In genomic region chr16:73037845-73038570, GRCh38 we compare ENCODE assay signal across 2 cellular contexts.
TF ChIP-seq lines count a peak whose summit lies in the region.

No MANE protein-coding gene starts in this region.

TF ChIP-seq in A549, 52 proteins besides CTCF, POLR2A, EP300 and RAD21:
- TF ChIP-seq RNF2 (IDR thresholded peaks at IDR 0.05; ENCODE audit: borderline replicate concordance, low read depth) (no peak), POLR2AphosphoS2 (conservative IDR thresholded peaks at IDR 0.05; ENCODE audit: low read length) (no peak), FOSB (CRISPR knock-in tag; IDR thresholded peaks at IDR 0.05) (no peak), ZNF302 (CRISPR knock-in tag; IDR thresholded peaks at IDR 0.05) (no peak), ZSCAN20 (CRISPR knock-in tag; IDR thresholded peaks at IDR 0.05) (no peak), BHLHE40 (IDR thresholded peaks at IDR 0.05; ENCODE audit: low read depth, low read length) (no peak)

TF ChIP-seq in H1, 55 proteins besides CTCF, POLR2A, EP300 and RAD21:
- TF ChIP-seq TCF12 (IDR thresholded peaks at IDR 0.05; ENCODE audit: low read depth, low read length) = 0 out of 2 replicates have a peak, but pooled peaks have one; percentile 29
- TF ChIP-seq RBBP5 (IDR thresholded peaks at IDR 0.05; ENCODE audit: borderline replicate concordance, low read depth, low read length) = no peak
